1 cellular context compared by ENCODE assay signal in genomic region chr6:30742316-30743098, GRCh38.
A peak's percentile ranks its signal among the peaks of the same experiment; 100 is the strongest.
TF ChIP-seq lines count a peak whose summit lies in the region.

Gene FLOT1 (minus strand): TSS chr6:30742687. CDS start chr6:30742189, 498 bp downstream.

TF ChIP-seq in K562, 482 proteins besides CTCF, POLR2A, EP300 and RAD21 (continued from another document and continues in another):
- TF ChIP-seq ZNF518B (CRISPR knock-in tag; IDR thresholded peaks at IDR 0.05) (peak; percentile 83; the same call in 1 of the 2 replicates), RERE (CRISPR knock-in tag; IDR thresholded peaks at IDR 0.05; ENCODE audit: borderline replicate concordance) (no peak), RBM17 (IDR thresholded peaks at IDR 0.05; ENCODE audit: borderline replicate concordance, low read depth, low read length) (no peak), MCM2 (IDR thresholded peaks at IDR 0.05; ENCODE audit: low read depth) (no peak), OTX1 (CRISPR knock-in tag; IDR thresholded peaks at IDR 0.05) (peak; percentile 67; the same call in 1 of the 2 replicates), SNAPC5 (CRISPR knock-in tag; IDR thresholded peaks at IDR 0.05) (no peak), RFX7 (CRISPR knock-in tag; IDR thresholded peaks at IDR 0.05) (peak; percentile 58; the same call in 1 of the 2 replicates), ZFX (CRISPR knock-in tag; IDR thresholded peaks at IDR 0.05) (peak; percentile 82), THAP12 (CRISPR knock-in tag; IDR thresholded peaks at IDR 0.05) (no peak), PPARD (CRISPR knock-in tag; IDR thresholded peaks at IDR 0.05) (no peak), PTBP1 (IDR thresholded peaks at IDR 0.05; ENCODE audit: low read depth, low read length) (0 out of 2 replicates have a peak, but pooled peaks have one; percentile 48), SUPT5H (IDR thresholded peaks at IDR 0.05) (peak; percentile 72; the same call in 1 of the 2 replicates), THRA (IDR thresholded peaks at IDR 0.05) (no peak), ZBTB8A (IDR thresholded peaks at IDR 0.05; ENCODE audit: partially characterized antibody) (no peak), GTF2F1 (IDR thresholded peaks at IDR 0.05; ENCODE audit: low read depth, low read length) (no peak), XRCC3 (IDR thresholded peaks at IDR 0.05) (no peak), RFX5 (IDR thresholded peaks at IDR 0.05; ENCODE audit: low read depth, low read length) (no peak), E2F8 (IDR thresholded peaks at IDR 0.05; ENCODE audit: low read depth, partially characterized antibody) (no peak), ZBTB17 (CRISPR knock-in tag; IDR thresholded peaks at IDR 0.05) (no peak), BDP1 (IDR thresholded peaks at IDR 0.05; ENCODE audit: insufficient read depth, insufficient read length) (no peak), MCM5 (IDR thresholded peaks at IDR 0.05; ENCODE audit: low read depth) (no peak), EHMT2 (IDR thresholded peaks at IDR 0.05) (no peak), NR2F6 (CRISPR knock-in tag; IDR thresholded peaks at IDR 0.05) (peak; percentile 22; the same call in 1 of the 2 replicates), ZNF318 (IDR thresholded peaks at IDR 0.05; ENCODE audit: borderline replicate concordance in 1 of 2, low read depth in 1 of 2) (0 out of 4 replicates have a peak, but pooled peaks of 1 of the 2 experiments have one; percentile 4)
